In the genomic region with DNA sequence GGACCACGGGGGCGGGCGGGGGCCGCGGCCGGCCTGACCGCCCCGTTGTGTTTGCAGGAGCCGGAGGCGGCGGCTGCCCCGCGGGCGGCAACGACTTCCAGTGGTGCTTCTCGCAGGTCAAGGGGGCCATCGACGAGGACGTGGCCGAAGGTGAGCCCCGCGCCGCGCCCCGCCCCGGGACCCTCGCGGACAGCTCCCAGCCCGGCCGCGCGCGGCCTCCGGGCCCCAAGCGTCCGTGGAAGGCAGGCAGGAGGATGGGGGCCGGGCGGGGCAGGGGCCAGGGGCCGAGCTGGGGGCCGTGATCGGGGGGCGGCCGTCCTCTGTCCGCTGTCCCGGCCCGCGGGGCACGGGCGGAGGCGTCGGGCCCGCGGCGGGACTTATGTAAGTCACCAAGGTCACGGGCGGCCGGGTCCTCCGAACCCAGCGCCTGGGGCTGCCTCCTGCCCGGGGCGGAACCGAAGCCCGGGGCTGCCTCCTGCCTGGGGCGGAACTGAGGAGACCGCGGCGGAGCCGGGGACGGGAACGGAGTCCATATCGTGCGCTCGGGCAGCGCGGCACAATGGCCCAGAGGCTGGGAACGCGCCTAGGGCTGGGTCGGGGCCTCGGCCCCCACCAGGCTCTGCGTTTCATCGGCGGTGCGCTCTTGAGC, we compare ENCODE assay signal across 8 cellular contexts. TPM values are rescaled to one million over a fixed set of nuclear protein-coding genes. Genes with fewer than 3 reads are reported as not detected.
DNase-seq lines count a peak whose midpoint lies in the region; ATAC-seq and TF ChIP-seq lines count a peak whose summit lies in the region.

No MANE protein-coding gene starts in this region.

- 0% methylated on average over 14 of the region's 83 CpGs for WGBS in SK-N-SH (ENCODE audit: low lambda C conversion rate)

- peak; percentile 17 for ATAC-seq in GM18858 (IDR thresholded peaks at IDR 0.05; ENCODE audit: unreplicated experiment)
- ATAC-seq in HG03045 (IDR thresholded peaks at IDR 0.05; ENCODE audit: unreplicated experiment) = peak; percentile 29

- H3K79me2 ChIP-seq in SK-N-SH (ENCODE audit: insufficient read depth) = peaks cover 50% of the 10 kb centered on the region

- no peaks in the 10 kb centered on the region for H3F3A ChIP-seq in SK-N-SH (replicated peaks; ENCODE audit: insufficient read depth)

- CTCF ChIA-PET in SK-N-SH (lab: Yijun Ruan, JAX) = interaction anchor here (1.1 to 2.4 kb wide), 5 partner anchors 10 to 122 kb away, joined by 3 to 22 read pairs (median 3); no protein-coding TSS in a partner anchor

- peak overlapping the region; percentile 83 to 93 for H3K4me3 ChIP-seq in SK-N-SH (ENCODE audit: low read depth in 2 of 2, low read length in 1 of 2)
- peak overlapping the region; percentile 83 for H3K4me3 ChIP-seq in iPS-18a (ENCODE audit: low read length)
- peak overlapping the region; percentile 65 to 99 (median 85) for H3K4me3 ChIP-seq in skin epidermis

- no peaks in the 10 kb centered on the region for H3K9me2 ChIP-seq in SK-N-SH

- H3K36me3 ChIP-seq in SK-N-SH (replicated peaks in 1 of 2; ENCODE audit: control insufficient read depth in 1 of 2, insufficient read depth in 2 of 2, low read length in 1 of 2) (peaks cover 0 to 9% of the 10 kb centered on the region in 2 experiments), iPS-18a (ENCODE audit: control insufficient read depth, low read depth, low read length) (peaks cover 8% of the 10 kb centered on the region)

- H3K27me3 ChIP-seq in SK-N-SH (ENCODE audit: insufficient read depth) (peaks cover 14% of the 10 kb centered on the region; the same call in 1 of the 2 replicates), iPS-18a (ENCODE audit: control insufficient read depth, insufficient read depth, low read length) (peaks cover 18% of the 10 kb centered on the region)

- POLR2A ChIA-PET in SK-N-SH (lab: Yijun Ruan, JAX) = interaction anchor here (1.0 to 1.5 kb wide), 2 partner anchors 61 to 73 kb away, joined by 3 read pairs; no protein-coding TSS in a partner anchor

- no peak for TF ChIP-seq EP300 in SK-N-SH (IDR thresholded peaks at IDR 0.05; ENCODE audit: borderline replicate concordance in 1 of 2, low read depth in 1 of 2, low read length in 1 of 2)

- no peaks in the 10 kb centered on the region for H3K9me3 ChIP-seq in SK-N-SH
- H3K9me3 ChIP-seq in iPS-18a (ENCODE audit: control insufficient read depth, low read depth, low read length) = no peaks in the 10 kb centered on the region

- H3K9ac ChIP-seq in SK-N-SH = peak overlapping the region; percentile 73
- peak overlapping the region; percentile 61 for H3K9ac ChIP-seq in iPS-18a (ENCODE audit: low read length)

- DNase-seq in SK-N-SH = peak; percentile 71
- DNase-seq in astrocyte of the hippocampus (ENCODE audit: low read depth, low spot score) = peak; percentile 65
- DNase-seq in iPS-NIHi7 (ENCODE audit: extremely low spot score) = no peak

- TF ChIP-seq RAD21 in SK-N-SH (IDR thresholded peaks at IDR 0.05; ENCODE audit: low read length) = no peak

- peaks cover 45% of the 10 kb centered on the region for H4K20me1 ChIP-seq in SK-N-SH (ENCODE audit: insufficient read depth)

- peaks cover 18 to 20% of the 10 kb centered on the region in 2 experiments; a peak in 3 of 4 replicates for H3K4me1 ChIP-seq in SK-N-SH (ENCODE audit: control insufficient read depth in 1 of 2, insufficient read depth in 2 of 2, low read depth in 1 of 2, low read length in 1 of 2)
- H3K4me1 ChIP-seq in iPS-18a (ENCODE audit: control insufficient read depth, low read depth, low read length) = peaks cover 10% of the 10 kb centered on the region

- H3K4me2 ChIP-seq in SK-N-SH = peak overlapping the region; percentile 90

- no peak for TF ChIP-seq CTCF in 22Rv1 (IDR thresholded peaks at IDR 0.05)
- no peak for TF ChIP-seq CTCF in SK-N-SH (IDR thresholded peaks at IDR 0.05)

- H2AFZ ChIP-seq in SK-N-SH (ENCODE audit: low read depth) = no peak overlapping the region

- H3K27ac ChIP-seq in 22Rv1 = peak overlapping the region; percentile 73
- peak overlapping the region; percentile 34 to 54; a peak in 3 of 4 replicates for H3K27ac ChIP-seq in SK-N-SH (ENCODE audit: low read depth in 2 of 2, low read length in 1 of 2)
- H3K27ac ChIP-seq in iPS-18a (ENCODE audit: low read length) = no peak overlapping the region
- peak overlapping the region; percentile 81 to 99 (median 95) for H3K27ac ChIP-seq in skin epidermis

TF ChIP-seq in SK-N-SH, 30 proteins besides CTCF, POLR2A, EP300 and RAD21 (continues in another document):
- TF ChIP-seq FOSL2 (IDR thresholded peaks at IDR 0.05; ENCODE audit: borderline replicate concordance, low read depth) (no peak), RXRA (IDR thresholded peaks at IDR 0.05; ENCODE audit: borderline replicate concordance, low read depth) (no peak), TAF1 (IDR thresholded peaks at IDR 0.05; ENCODE audit: borderline replicate concordance, low read depth, low read length) (no peak), SIN3A (IDR thresholded peaks at IDR 0.05; ENCODE audit: borderline replicate concordance, low read depth, low read length) (no peak), FOXM1 (IDR thresholded peaks at IDR 0.05; ENCODE audit: low read depth) (no peak), GATA2 (CRISPR knock-in tag; IDR thresholded peaks at IDR 0.05) (no peak), NRF1 (IDR thresholded peaks at IDR 0.05; ENCODE audit: low read depth, low read length) (no peak), GABPA (IDR thresholded peaks at IDR 0.05; ENCODE audit: low read depth) (no peak), EZH2phosphoT487 (IDR thresholded peaks at IDR 0.05; ENCODE audit: borderline replicate concordance, low read depth) (no peak), TCF12 (IDR thresholded peaks at IDR 0.05) (no peak), RCOR1 (IDR thresholded peaks at IDR 0.05; ENCODE audit: low read length) (no peak), JUND (IDR thresholded peaks at IDR 0.05) (no peak)
- TF ChIP-seq, protein P1, sequence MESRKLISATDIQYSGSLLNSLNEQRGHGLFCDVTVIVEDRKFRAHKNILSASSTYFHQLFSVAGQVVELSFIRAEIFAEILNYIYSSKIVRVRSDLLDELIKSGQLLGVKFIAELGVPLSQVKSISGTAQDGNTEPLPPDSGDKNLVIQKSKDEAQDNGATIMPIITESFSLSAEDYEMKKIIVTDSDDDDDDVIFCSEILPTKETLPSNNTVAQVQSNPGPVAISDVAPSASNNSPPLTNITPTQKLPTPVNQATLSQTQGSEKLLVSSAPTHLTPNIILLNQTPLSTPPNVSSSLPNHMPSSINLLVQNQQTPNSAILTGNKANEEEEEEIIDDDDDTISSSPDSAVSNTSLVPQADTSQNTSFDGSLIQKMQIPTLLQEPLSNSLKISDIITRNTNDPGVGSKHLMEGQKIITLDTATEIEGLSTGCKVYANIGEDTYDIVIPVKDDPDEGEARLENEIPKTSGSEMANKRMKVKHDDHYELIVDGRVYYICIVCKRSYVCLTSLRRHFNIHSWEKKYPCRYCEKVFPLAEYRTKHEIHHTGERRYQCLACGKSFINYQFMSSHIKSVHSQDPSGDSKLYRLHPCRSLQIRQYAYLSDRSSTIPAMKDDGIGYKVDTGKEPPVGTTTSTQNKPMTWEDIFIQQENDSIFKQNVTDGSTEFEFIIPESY (IDR thresholded peaks at IDR 0.05; ENCODE audit: borderline replicate concordance, low read depth) = no peak
- TF ChIP-seq, protein P2, sequence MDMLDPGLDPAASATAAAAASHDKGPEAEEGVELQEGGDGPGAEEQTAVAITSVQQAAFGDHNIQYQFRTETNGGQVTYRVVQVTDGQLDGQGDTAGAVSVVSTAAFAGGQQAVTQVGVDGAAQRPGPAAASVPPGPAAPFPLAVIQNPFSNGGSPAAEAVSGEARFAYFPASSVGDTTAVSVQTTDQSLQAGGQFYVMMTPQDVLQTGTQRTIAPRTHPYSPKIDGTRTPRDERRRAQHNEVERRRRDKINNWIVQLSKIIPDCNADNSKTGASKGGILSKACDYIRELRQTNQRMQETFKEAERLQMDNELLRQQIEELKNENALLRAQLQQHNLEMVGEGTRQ (IDR thresholded peaks at IDR 0.05; ENCODE audit: borderline replicate concordance, low read depth, low read length) = no peak
- TF ChIP-seq, protein P3, sequence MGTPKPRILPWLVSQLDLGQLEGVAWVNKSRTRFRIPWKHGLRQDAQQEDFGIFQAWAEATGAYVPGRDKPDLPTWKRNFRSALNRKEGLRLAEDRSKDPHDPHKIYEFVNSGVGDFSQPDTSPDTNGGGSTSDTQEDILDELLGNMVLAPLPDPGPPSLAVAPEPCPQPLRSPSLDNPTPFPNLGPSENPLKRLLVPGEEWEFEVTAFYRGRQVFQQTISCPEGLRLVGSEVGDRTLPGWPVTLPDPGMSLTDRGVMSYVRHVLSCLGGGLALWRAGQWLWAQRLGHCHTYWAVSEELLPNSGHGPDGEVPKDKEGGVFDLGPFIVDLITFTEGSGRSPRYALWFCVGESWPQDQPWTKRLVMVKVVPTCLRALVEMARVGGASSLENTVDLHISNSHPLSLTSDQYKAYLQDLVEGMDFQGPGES (IDR thresholded peaks at IDR 0.05; ENCODE audit: low read depth, low read length) = no peak
- TF ChIP-seq, protein P4, sequence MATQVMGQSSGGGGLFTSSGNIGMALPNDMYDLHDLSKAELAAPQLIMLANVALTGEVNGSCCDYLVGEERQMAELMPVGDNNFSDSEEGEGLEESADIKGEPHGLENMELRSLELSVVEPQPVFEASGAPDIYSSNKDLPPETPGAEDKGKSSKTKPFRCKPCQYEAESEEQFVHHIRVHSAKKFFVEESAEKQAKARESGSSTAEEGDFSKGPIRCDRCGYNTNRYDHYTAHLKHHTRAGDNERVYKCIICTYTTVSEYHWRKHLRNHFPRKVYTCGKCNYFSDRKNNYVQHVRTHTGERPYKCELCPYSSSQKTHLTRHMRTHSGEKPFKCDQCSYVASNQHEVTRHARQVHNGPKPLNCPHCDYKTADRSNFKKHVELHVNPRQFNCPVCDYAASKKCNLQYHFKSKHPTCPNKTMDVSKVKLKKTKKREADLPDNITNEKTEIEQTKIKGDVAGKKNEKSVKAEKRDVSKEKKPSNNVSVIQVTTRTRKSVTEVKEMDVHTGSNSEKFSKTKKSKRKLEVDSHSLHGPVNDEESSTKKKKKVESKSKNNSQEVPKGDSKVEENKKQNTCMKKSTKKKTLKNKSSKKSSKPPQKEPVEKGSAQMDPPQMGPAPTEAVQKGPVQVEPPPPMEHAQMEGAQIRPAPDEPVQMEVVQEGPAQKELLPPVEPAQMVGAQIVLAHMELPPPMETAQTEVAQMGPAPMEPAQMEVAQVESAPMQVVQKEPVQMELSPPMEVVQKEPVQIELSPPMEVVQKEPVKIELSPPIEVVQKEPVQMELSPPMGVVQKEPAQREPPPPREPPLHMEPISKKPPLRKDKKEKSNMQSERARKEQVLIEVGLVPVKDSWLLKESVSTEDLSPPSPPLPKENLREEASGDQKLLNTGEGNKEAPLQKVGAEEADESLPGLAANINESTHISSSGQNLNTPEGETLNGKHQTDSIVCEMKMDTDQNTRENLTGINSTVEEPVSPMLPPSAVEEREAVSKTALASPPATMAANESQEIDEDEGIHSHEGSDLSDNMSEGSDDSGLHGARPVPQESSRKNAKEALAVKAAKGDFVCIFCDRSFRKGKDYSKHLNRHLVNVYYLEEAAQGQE (IDR thresholded peaks at IDR 0.05; ENCODE audit: low read depth, low read length) = no peak

RNA-seq across cellular contexts. Expression of a gene that starts 0.5 kb away (rescaled TPM):
- polyA plus RNA-seq in SK-N-SH (2012; rRNA removed) = 24.3 and 25.1 TPM in 2 replicates
- 20.7 and 25.7 TPM in 2 replicates for polyA plus RNA-seq in SK-N-SH (2012; cell fraction: cytosol; rRNA removed)
- polyA plus RNA-seq in SK-N-SH (2012; cell fraction: nucleus; rRNA removed) = 39.2 and 43.0 TPM in 2 replicates
